Comparison of ENCODE assay signal across 9 cellular contexts in the genomic region with DNA sequence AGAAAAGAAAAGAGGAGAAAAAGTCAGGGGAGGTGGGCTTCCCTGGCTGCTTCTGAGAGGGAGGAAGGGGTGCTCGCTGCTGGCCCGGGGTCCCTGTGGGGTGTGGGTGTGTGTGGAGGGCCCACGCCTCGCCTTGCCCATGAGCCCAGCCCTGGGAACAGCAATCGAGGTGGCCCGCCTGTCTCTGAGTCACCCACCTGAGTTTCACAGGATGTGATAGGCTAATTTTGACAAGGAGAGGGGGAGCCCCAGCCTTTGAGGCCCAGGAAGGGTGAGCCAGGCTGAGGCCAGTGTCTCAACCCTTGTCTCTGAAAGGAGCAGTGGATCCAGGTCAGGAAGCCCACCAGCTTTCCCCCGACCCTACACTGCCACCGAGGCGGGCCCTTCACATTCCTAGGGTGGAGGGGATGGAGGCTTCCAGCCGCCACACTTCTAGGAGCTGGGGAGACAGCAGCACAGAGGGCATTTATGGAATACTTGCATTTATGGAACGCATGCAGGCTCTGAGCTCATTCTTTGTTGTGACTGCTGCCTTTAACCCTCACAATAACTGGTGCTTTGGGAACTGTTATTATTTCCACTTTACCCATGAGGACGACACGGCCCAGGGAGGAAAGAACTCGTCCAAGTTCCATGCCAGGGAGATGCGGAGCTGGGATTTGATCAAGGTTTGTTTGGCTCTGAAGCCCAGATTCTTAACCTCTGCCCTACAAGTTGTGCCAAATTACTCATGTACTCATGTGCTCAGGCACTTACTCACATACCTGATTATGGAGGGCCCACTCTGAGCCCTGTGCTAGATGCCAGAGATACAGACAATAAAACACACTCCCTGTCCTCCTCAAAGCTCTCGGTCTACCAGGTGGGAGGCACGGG. TPM values are rescaled to one million over a fixed set of nuclear protein-coding genes. Genes with fewer than 3 reads are reported as not detected.
DNase-seq lines count a peak whose midpoint lies in the region; ATAC-seq and FAIRE-seq lines count a peak whose summit lies in the region.
"Had no signal": no experiment of that assay in that cellular context is flagged by ENCODE, and none has a peak within 500 bp of the region (broad histone marks: within the 10 kb centered on the region; RNA-seq: fewer than 3 reads in every experiment).

No MANE protein-coding gene starts in this region.

- H3K9me3 Mint-ChIP-seq in activated naive CD8-positive, alpha-beta T cell treated with anti-CD3 and anti-CD28 coated beads, Interleukin-2, amount 10 ng/mL, durations not matched to agents 7 days and 5 days = peaks cover 6% of the 10 kb centered on the region

- H3K4ac ChIP-seq in mesendoderm (ENCODE audit: low read depth, low read length) = no peak overlapping the region

- no peak overlapping the region for H2BK5ac ChIP-seq in mesendoderm (ENCODE audit: low read length)

- H3K56ac ChIP-seq in mesendoderm (ENCODE audit: low read length) = peak overlapping the region; percentile 47

- ATAC-seq in Right ventricle myocardium superior (ENCODE audit: poor library complexity) (peak; percentile 74), HG02642 (IDR thresholded peaks at IDR 0.05; ENCODE audit: poor library complexity, unreplicated experiment) (no peak), HG03159 (IDR thresholded peaks at IDR 0.05; ENCODE audit: unreplicated experiment) (no peak)
- ATAC-seq in activated naive CD8-positive, alpha-beta T cell treated with anti-CD3 and anti-CD28 coated beads, Interleukin-2, amount 10 ng/mL, durations not matched to agents 7 days and 5 days (ENCODE audit: low read depth) = peak; percentile 60

- no peak overlapping the region for H2BK15ac ChIP-seq in mesendoderm (replicated peaks; ENCODE audit: low read depth)

- H3K9ac ChIP-seq in mesendoderm (ENCODE audit: low read length) = peak overlapping the region; percentile 1

- H3K4me3 ChIP-seq in mesendoderm (ENCODE audit: low read length) = no peak overlapping the region

- H3K23ac ChIP-seq in mesendoderm (ENCODE audit: low read length) = no peak overlapping the region

- no peaks in the 10 kb centered on the region for H3K27me3 ChIP-seq in mesendoderm (ENCODE audit: insufficient read depth, low read length, poor library complexity)

- H3K79me1 ChIP-seq in mesendoderm (ENCODE audit: low read length) = no peaks in the 10 kb centered on the region

- H2AK5ac ChIP-seq in mesendoderm (ENCODE audit: low read length) = no peak overlapping the region

- DNase-seq in Right ventricle myocardium superior = no peak
- DNase-seq in cardiac septum (ENCODE audit: low spot score) = no peak
- DNase-seq in activated naive CD8-positive, alpha-beta T cell treated with anti-CD3 and anti-CD28 coated beads, Interleukin-2, amount 10 ng/mL, durations not matched to agents 7 days and 5 days = no peak
- peak; percentile 56 for DNase-seq in mesendoderm
- DNase-seq in urothelium cell line (ENCODE audit: low spot score) = peak; percentile 78
- no peak for DNase-seq in NCI-H524 treated with DMSO at 0.1 percent for 48 hours (lab: John Stamatoyannopoulos, UW)

- no peak overlapping the region for H3K18ac ChIP-seq in mesendoderm (ENCODE audit: low read length)

- H3K4me3 Mint-ChIP-seq in activated naive CD8-positive, alpha-beta T cell treated with anti-CD3 and anti-CD28 coated beads, Interleukin-2, amount 10 ng/mL, durations not matched to agents 7 days and 5 days = no peak overlapping the region

- peaks cover 2% of the 10 kb centered on the region for H3K4me1 ChIP-seq in mesendoderm (ENCODE audit: control insufficient read depth, low read depth, low read length)

- H2BK120ac ChIP-seq in mesendoderm (ENCODE audit: low read depth, low read length) = no peak overlapping the region

- H3K36me3 ChIP-seq in mesendoderm (ENCODE audit: control insufficient read depth, insufficient read depth, low read length) = no peaks in the 10 kb centered on the region

- POLR2A ChIA-PET in activated naive CD8-positive, alpha-beta T cell treated with anti-CD3 and anti-CD28 coated beads, Interleukin-2, amount 10 ng/mL, durations not matched to agents 7 days and 5 days (lab: Charles Lee) = no interaction called here

- no peak overlapping the region for H3K27ac ChIP-seq in mesendoderm (ENCODE audit: low read depth, low read length)

- intact Hi-C loops in Right ventricle myocardium superior (cut with DNase I) = no loop called here
- intact Hi-C loops in cardiac septum (cut with DNase I) = no loop called here

- no peak overlapping the region for H4K8ac ChIP-seq in mesendoderm (ENCODE audit: low read depth, low read length)

- no peaks in the 10 kb centered on the region for H3K79me2 ChIP-seq in mesendoderm (ENCODE audit: control insufficient read depth, insufficient read depth, low read length)

- no peak overlapping the region for H3K4me2 ChIP-seq in mesendoderm (ENCODE audit: low read length)

- peaks cover 18% of the 10 kb centered on the region for H3K27me3 Mint-ChIP-seq in activated naive CD8-positive, alpha-beta T cell treated with anti-CD3 and anti-CD28 coated beads, Interleukin-2, amount 10 ng/mL, durations not matched to agents 7 days and 5 days

- H3K27ac Mint-ChIP-seq in activated naive CD8-positive, alpha-beta T cell treated with anti-CD3 and anti-CD28 coated beads, Interleukin-2, amount 10 ng/mL, durations not matched to agents 7 days and 5 days = no peak overlapping the region

- H3K36me3 Mint-ChIP-seq in activated naive CD8-positive, alpha-beta T cell treated with anti-CD3 and anti-CD28 coated beads, Interleukin-2, amount 10 ng/mL, durations not matched to agents 7 days and 5 days = no peaks in the 10 kb centered on the region

- WGBS in mesendoderm (ENCODE audit: extremely low coverage, insufficient coverage, low lambda C conversion rate) = no CpG with 5 or more reads among the region's 17 CpGs

- peaks cover 2% of the 10 kb centered on the region for H3K4me1 Mint-ChIP-seq in activated naive CD8-positive, alpha-beta T cell treated with anti-CD3 and anti-CD28 coated beads, Interleukin-2, amount 10 ng/mL, durations not matched to agents 7 days and 5 days

- FAIRE-seq in urothelium cell line (lab: Jason Lieb, UNC) = peak; percentile 30
- FAIRE-seq: G401.6 had no signal

- no peak overlapping the region for H4K5ac ChIP-seq in mesendoderm (ENCODE audit: low read length)

RNA-seq across cellular contexts. Expression of a gene that starts 49.3 kb away (rescaled TPM):
- total RNA-seq in Right ventricle myocardium superior (2.8 TPM), cardiac septum (2.3 TPM)
- 1 to 10 TPM; 6.2 to 7.9 TPM for total RNA-seq in activated naive CD8-positive, alpha-beta T cell treated with anti-CD3 and anti-CD28 coated beads, Interleukin-2, amount 10 ng/mL, durations not matched to agents 7 days and 5 days
- 7.5 TPM for polyA plus RNA-seq in mesendoderm (2013, experiment 1 of 2)
- 6.8 TPM for polyA plus RNA-seq in mesendoderm (2013, experiment 2 of 2)

Comparison
In these comparisons a context has a peak if more than half of its experiments do, and no peak if none do; other contexts are left out.
1. ATAC-seq: peak in Right ventricle myocardium superior (single experiment) and activated naive CD8-positive, alpha-beta T cell treated with anti-CD3 and anti-CD28 coated beads, Interleukin-2, amount 10 ng/mL, durations not matched to agents 7 days and 5 days (single experiment); none in HG02642 (single experiment) and HG03159 (single experiment).
2. DNase-seq: peak in mesendoderm (single experiment) and urothelium cell line (single experiment); none in Right ventricle myocardium superior (single experiment), cardiac septum (single experiment), activated naive CD8-positive, alpha-beta T cell treated with anti-CD3 and anti-CD28 coated beads, Interleukin-2, amount 10 ng/mL, durations not matched to agents 7 days and 5 days (single experiment) and NCI-H524 treated with DMSO at 0.1 percent for 48 hours (single experiment).